Comparison of ENCODE assay signal across 9 cellular contexts in the genomic region with DNA sequence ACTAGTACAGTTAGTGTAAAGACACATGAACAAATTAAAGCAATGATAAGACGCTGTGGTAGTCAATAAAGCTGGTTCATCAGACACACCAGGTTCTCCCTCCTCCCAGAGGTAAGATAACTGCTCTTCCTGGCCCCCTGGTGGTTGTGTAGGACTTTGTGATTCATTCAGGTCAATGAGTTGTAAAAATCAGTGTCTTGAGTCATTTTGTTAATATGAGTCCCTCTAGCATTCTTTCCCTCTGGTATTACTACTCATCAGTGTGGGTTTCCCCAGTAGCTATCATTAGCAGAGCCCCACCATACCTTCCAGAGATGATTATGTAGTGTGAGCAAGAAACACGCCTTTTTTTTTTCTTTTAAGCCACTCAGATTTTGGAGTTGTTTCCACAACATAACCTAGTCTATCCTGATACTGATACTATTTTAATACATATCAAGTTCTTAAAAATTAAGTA. TPM values are rescaled to one million over a fixed set of nuclear protein-coding genes. Genes with fewer than 3 reads are reported as not detected.
DNase-seq lines count a peak whose midpoint lies in the region; ATAC-seq and TF ChIP-seq lines count a peak whose summit lies in the region.
"Had no signal": no experiment of that assay in that cellular context is flagged by ENCODE, and none has a peak within 500 bp of the region (broad histone marks: within the 10 kb centered on the region; RNA-seq: fewer than 3 reads in every experiment).

No MANE protein-coding gene starts in this region.

- peaks cover 3% of the 10 kb centered on the region for H3K36me3 Mint-ChIP-seq in activated T-cell treated with anti-CD3 and anti-CD28 coated beads, Interleukin-2, amount 50 U/mL, for 4 hours (ENCODE audit: insufficient read depth)

- WGBS in suprapubic skin = 29% methylated on average over 2 of the region's 2 CpGs

- no peak overlapping the region for H3K4me3 ChIP-seq in fibroblast of mammary gland (ENCODE audit: control insufficient read depth, low read depth, low read length)
- no peak overlapping the region for H3K4me3 ChIP-seq in suprapubic skin

- no peak for TF ChIP-seq EP300 in suprapubic skin (IDR thresholded peaks at IDR 0.05)

- peak; percentile 39 for ATAC-seq in GM21447 (IDR thresholded peaks at IDR 0.05; ENCODE audit: unreplicated experiment)
- ATAC-seq in activated T-cell treated with anti-CD3 and anti-CD28 coated beads, Interleukin-2, amount 50 U/mL, for 4 hours = peak; percentile 89 to 90

- peaks cover 24% of the 10 kb centered on the region for H3K4me1 ChIP-seq in suprapubic skin

- peak overlapping the region; percentile 55 for H3K4me3 Mint-ChIP-seq in activated T-cell treated with anti-CD3 and anti-CD28 coated beads, Interleukin-2, amount 50 U/mL, for 4 hours

- no peaks in the 10 kb centered on the region for H3K9me3 ChIP-seq in suprapubic skin

- H3K27me3 Mint-ChIP-seq in activated T-cell treated with anti-CD3 and anti-CD28 coated beads, Interleukin-2, amount 50 U/mL, for 4 hours (ENCODE audit: low read depth) = no peaks in the 10 kb centered on the region

- peaks cover 1% of the 10 kb centered on the region for H3K36me3 ChIP-seq in suprapubic skin

- DNase-seq in COLO668 (lab: John Stamatoyannopoulos, UW; ENCODE audit: unreplicated experiment) (peak; percentile 73), RKO (ENCODE audit: low spot score) (peak; percentile 97), fibroblast of mammary gland (ENCODE audit: low read depth) (peak; percentile 94), non-pigmented ciliary epithelial cell (ENCODE audit: low read depth) (peak; percentile 85), suprapubic skin (ENCODE audit: low spot score in 2 of 2) (peak; percentile 78 to 82)
- peak; percentile 77 for DNase-seq in activated T-cell treated with anti-CD3 and anti-CD28 coated beads, Interleukin-2, amount 50 U/mL, for 4 hours

- TF ChIP-seq CTCF in LNCAP (IDR thresholded peaks at IDR 0.05) = peak; percentile 85; the same call in 1 of the 2 replicates
- TF ChIP-seq CTCF in fibroblast of mammary gland (conservative IDR thresholded peaks at IDR 0.05; ENCODE audit: control insufficient read depth, insufficient read depth, low read depth, low read length) = peak; percentile 91
- TF ChIP-seq CTCF in suprapubic skin (IDR thresholded peaks at IDR 0.05) = peak; percentile 58 to 69

- no peaks in the 10 kb centered on the region for H3K27me3 ChIP-seq in suprapubic skin

- TF ChIP-seq POLR2A in suprapubic skin (IDR thresholded peaks at IDR 0.05) = no peak

- peaks cover 19% of the 10 kb centered on the region for H3K4me1 Mint-ChIP-seq in activated T-cell treated with anti-CD3 and anti-CD28 coated beads, Interleukin-2, amount 50 U/mL, for 4 hours (ENCODE audit: low read depth)

- no peak overlapping the region for H3K27ac ChIP-seq in suprapubic skin

- H3K9me3 Mint-ChIP-seq in activated T-cell treated with anti-CD3 and anti-CD28 coated beads, Interleukin-2, amount 50 U/mL, for 4 hours = no peaks in the 10 kb centered on the region

RNA-seq across cellular contexts. Expression of a gene that starts 3.6 kb away (rescaled TPM):
- total RNA-seq in activated T-cell treated with anti-CD3 and anti-CD28 coated beads, Interleukin-2, amount 50 U/mL, for 4 hours = 10 to 100 TPM; 37.0 to 40.7 (median 40.7) TPM
- total RNA-seq in suprapubic skin = 10 to 100 TPM; 25.0 to 61.9 (median 38.5) TPM

RNA-seq across cellular contexts. Expression of a gene that starts 35.6 kb away (rescaled TPM):
- not detected for total RNA-seq in activated T-cell treated with anti-CD3 and anti-CD28 coated beads, Interleukin-2, amount 50 U/mL, for 4 hours
- not detected for total RNA-seq in suprapubic skin
- total RNA-seq: T-helper 2 cell treated with Interferon-gamma antibody and Interleukin-4, amounts not matched to agents 100 ng/mL and 5 ng/mL, for 36 hours had no signal

RNA-seq across cellular contexts. Expression of a gene that starts 46.1 kb away (rescaled TPM):
- total RNA-seq in activated T-cell treated with anti-CD3 and anti-CD28 coated beads, Interleukin-2, amount 50 U/mL, for 4 hours = 10 to 100 TPM; 20.1 to 24.6 (median 22.6) TPM
- 10 to 100 TPM; 32.7 to 79.0 (median 41.7) TPM for total RNA-seq in suprapubic skin

RNA-seq across cellular contexts. Expression of a gene that starts 52.1 kb away (rescaled TPM):
- total RNA-seq in activated T-cell treated with anti-CD3 and anti-CD28 coated beads, Interleukin-2, amount 50 U/mL, for 4 hours = 100 to 1,000 TPM; 199 to 208 (median 200) TPM
- total RNA-seq in suprapubic skin = 10 to 100 TPM; 46.5 to 57.9 (median 51.4) TPM

RNA-seq across cellular contexts. Expression of a gene that starts 59.5 kb away (rescaled TPM):
- not detected for total RNA-seq in activated T-cell treated with anti-CD3 and anti-CD28 coated beads, Interleukin-2, amount 50 U/mL, for 4 hours
- total RNA-seq in suprapubic skin = 10 to 100 TPM; 17.6 to 67.5 (median 45.8) TPM
- total RNA-seq: T-helper 2 cell treated with Interferon-gamma antibody and Interleukin-4, amounts not matched to agents 100 ng/mL and 5 ng/mL, for 36 hours had no signal
